9 cellular contexts compared by ENCODE assay signal in the genomic region with DNA sequence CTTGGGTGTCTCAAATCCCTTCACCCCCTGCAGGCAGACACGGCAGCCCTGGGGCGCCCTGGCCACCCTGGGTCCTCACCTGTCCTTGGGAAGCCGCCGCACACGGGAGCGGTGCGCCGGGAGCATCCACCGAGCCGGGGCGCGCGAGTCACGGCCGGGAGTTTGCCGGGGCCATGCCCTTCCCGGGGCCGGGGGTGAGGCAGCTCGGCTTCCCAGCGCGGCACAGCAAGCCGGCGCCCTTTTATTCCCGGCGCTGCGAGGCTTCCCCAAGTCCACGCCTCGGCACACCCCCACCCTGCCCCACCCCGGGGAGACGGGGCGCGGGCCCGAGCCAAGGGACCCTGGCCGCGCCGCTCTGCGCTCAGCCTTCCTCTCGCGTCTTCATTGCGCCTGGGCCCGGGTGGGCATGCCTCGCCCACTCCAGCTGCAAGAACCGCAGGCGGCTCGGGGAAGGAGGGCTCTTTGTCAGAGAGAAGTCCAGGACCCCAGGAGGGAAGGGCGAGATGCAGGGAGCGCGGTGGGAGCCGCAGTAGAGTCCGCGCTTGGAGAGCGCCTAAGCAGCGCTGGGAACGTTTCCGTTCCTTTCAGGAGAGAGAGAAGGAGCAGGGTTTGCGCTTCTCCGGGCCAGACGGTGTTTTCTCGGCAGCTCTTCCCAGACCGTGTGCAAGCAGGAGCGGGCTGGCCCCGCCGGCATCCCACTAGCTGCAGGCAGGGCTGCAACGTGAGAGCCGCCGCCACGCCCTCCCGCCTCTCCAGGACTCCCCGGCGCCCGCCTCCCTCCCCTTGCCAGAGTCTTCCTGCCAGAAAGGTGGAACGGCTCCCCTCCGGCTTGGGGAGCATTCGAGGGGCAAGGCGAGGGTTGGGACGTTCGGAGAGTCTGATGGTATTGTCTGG. TPM values are rescaled to one million over a fixed set of nuclear protein-coding genes. Genes with fewer than 3 reads are reported as not detected.
DNase-seq lines count a peak whose midpoint lies in the region; ATAC-seq and TF ChIP-seq lines count a peak whose summit lies in the region.
"Had no signal": no experiment of that assay in that cellular context is flagged by ENCODE, and none has a peak within 500 bp of the region (broad histone marks: within the 10 kb centered on the region; RNA-seq: fewer than 3 reads in every experiment).

A gene with protein sequence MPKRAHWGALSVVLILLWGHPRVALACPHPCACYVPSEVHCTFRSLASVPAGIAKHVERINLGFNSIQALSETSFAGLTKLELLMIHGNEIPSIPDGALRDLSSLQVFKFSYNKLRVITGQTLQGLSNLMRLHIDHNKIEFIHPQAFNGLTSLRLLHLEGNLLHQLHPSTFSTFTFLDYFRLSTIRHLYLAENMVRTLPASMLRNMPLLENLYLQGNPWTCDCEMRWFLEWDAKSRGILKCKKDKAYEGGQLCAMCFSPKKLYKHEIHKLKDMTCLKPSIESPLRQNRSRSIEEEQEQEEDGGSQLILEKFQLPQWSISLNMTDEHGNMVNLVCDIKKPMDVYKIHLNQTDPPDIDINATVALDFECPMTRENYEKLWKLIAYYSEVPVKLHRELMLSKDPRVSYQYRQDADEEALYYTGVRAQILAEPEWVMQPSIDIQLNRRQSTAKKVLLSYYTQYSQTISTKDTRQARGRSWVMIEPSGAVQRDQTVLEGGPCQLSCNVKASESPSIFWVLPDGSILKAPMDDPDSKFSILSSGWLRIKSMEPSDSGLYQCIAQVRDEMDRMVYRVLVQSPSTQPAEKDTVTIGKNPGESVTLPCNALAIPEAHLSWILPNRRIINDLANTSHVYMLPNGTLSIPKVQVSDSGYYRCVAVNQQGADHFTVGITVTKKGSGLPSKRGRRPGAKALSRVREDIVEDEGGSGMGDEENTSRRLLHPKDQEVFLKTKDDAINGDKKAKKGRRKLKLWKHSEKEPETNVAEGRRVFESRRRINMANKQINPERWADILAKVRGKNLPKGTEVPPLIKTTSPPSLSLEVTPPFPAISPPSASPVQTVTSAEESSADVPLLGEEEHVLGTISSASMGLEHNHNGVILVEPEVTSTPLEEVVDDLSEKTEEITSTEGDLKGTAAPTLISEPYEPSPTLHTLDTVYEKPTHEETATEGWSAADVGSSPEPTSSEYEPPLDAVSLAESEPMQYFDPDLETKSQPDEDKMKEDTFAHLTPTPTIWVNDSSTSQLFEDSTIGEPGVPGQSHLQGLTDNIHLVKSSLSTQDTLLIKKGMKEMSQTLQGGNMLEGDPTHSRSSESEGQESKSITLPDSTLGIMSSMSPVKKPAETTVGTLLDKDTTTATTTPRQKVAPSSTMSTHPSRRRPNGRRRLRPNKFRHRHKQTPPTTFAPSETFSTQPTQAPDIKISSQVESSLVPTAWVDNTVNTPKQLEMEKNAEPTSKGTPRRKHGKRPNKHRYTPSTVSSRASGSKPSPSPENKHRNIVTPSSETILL (N-terminal part only) (minus strand): TSS at position 217 of the 894 bp plus-strand sequence. CDS start 2,819 bp downstream, outside the sequence.

- DNase-seq in body of pancreas: peak; percentile 18 to 64 (median 32)
- DNase-seq in gastrocnemius medialis: no peak
- no peak for DNase-seq in BE2C
- DNase-seq in GM19238 (ENCODE audit: insufficient read length, low spot score): no peak
- DNase-seq in NK-92 treated with Interleukin-12 subunit alpha and Interleukin-12 subunit beta, amount 100 ng/mL, for 24 hours (lab: John Stamatoyannopoulos, UW): no peak

- no peaks in the 10 kb centered on the region for H3K9me3 ChIP-seq in ES-I3 (ENCODE audit: control insufficient read depth, insufficient read depth, low read length)
- H3K9me3 ChIP-seq in body of pancreas: no peaks in the 10 kb centered on the region
- H3K9me3 ChIP-seq in iPS-15b (ENCODE audit: control insufficient read depth, insufficient read depth, low read length): no peaks in the 10 kb centered on the region
- no peaks in the 10 kb centered on the region for H3K9me3 ChIP-seq in gastrocnemius medialis
- no peaks in the 10 kb centered on the region for H3K9me3 ChIP-seq in BE2C

- TF ChIP-seq POLR2A in body of pancreas (IDR thresholded peaks at IDR 0.05): peak in 2 of 3 donors; percentile 25 to 34
- TF ChIP-seq POLR2A in gastrocnemius medialis (IDR thresholded peaks at IDR 0.05): no peak

- no peak for TF ChIP-seq CTCF in body of pancreas (IDR thresholded peaks at IDR 0.05)
- no peak for TF ChIP-seq CTCF in gastrocnemius medialis (IDR thresholded peaks at IDR 0.05 in 4 of 5, conservative IDR thresholded peaks at IDR 0.05 in 1 of 5)
- no peak for TF ChIP-seq CTCF in BE2C (IDR thresholded peaks at IDR 0.05; ENCODE audit: low read depth, low read length)

- intact Hi-C loops in body of pancreas (cut with DNase I): no loop called here
- intact Hi-C loops in gastrocnemius medialis (cut with DNase I; ENCODE audit: low total_unique reads): no loop called here

- peak within 1 kb of the TSS; percentile 88 for H3K9ac ChIP-seq in ES-I3 (ENCODE audit: low read depth, low read length)
- peak within 1 kb of the TSS; percentile 47 for H3K9ac ChIP-seq in iPS-15b (ENCODE audit: low read depth, low read length)

- 4% methylated on average over 39 of the region's 77 CpGs; no CpG with 5 or more reads in 1 of the 2 donors for WGBS in body of pancreas, 2 donors

- peak within 1 kb of the TSS; percentile 15 to 41 for H3K4me3 ChIP-seq in body of pancreas
- peak within 1 kb of the TSS; percentile 75 for H3K4me3 ChIP-seq in iPS-15b (ENCODE audit: low read depth, low read length)
- peak within 1 kb of the TSS in 3 of 4 donors; percentile 24 to 44 (median 32) for H3K4me3 ChIP-seq in gastrocnemius medialis
- no peak within 1 kb of the TSS for H3K4me3 ChIP-seq in BE2C (ENCODE audit: low read depth, low read length)

- peak within 1 kb of the TSS; percentile 2 to 84 (median 80) for H3K27ac ChIP-seq in body of pancreas
- H3K27ac ChIP-seq in gastrocnemius medialis: peak within 1 kb of the TSS in 1 of 4 donors; percentile 40

- ATAC-seq in body of pancreas (peak; percentile 13), gastrocnemius medialis (no peak), GM21723 (IDR thresholded peaks at IDR 0.05; ENCODE audit: unreplicated experiment) (no peak)

- H3K27me3 ChIP-seq in body of pancreas: no peaks in the 10 kb centered on the region
- peaks cover 56% of the 10 kb centered on the region for H3K27me3 ChIP-seq in iPS-15b (ENCODE audit: control insufficient read depth, insufficient read depth, low read length)
- H3K27me3 ChIP-seq in gastrocnemius medialis: peaks cover 0 to 21% (median 15%) of the 10 kb centered on the region in 3 donors
- no peaks in the 10 kb centered on the region for H3K27me3 ChIP-seq in BE2C

- in situ Hi-C loops in gastrocnemius medialis (cut with MboI; ENCODE audit: low sequenced_read_pairs in 4 of 4): no loop called here

- H3K4me1 ChIP-seq in ES-I3 (ENCODE audit: insufficient read depth, low read length) (no peaks in the 10 kb centered on the region), body of pancreas (no peaks in the 10 kb centered on the region), iPS-15b (ENCODE audit: control insufficient read depth, insufficient read depth, low read length) (no peaks in the 10 kb centered on the region), gastrocnemius medialis (no peaks in the 10 kb centered on the region), BE2C (no peaks in the 10 kb centered on the region)

- H3K36me3 ChIP-seq in ES-I3 (ENCODE audit: insufficient read depth, low read length): no peaks in the 10 kb centered on the region
- H3K36me3 ChIP-seq in body of pancreas (replicated peaks in 1 of 2; ENCODE audit: insufficient read depth in 1 of 2, low read depth in 2 of 2): no peaks in the 10 kb centered on the region
- H3K36me3 ChIP-seq in iPS-15b (ENCODE audit: control insufficient read depth, insufficient read depth, low read length): no peaks in the 10 kb centered on the region
- H3K36me3 ChIP-seq in gastrocnemius medialis: no peaks in the 10 kb centered on the region
- H3K36me3 ChIP-seq in BE2C: no peaks in the 10 kb centered on the region

RNA-seq across cellular contexts. Expression of the gene that starts here (rescaled TPM):
- 1 to 10 TPM; 1.6 to 3.3 TPM for total RNA-seq in body of pancreas
- under 1 TPM in 2 of 4 donors, not detected in 2; 0.02 to 0.26 TPM for total RNA-seq in gastrocnemius medialis
- not detected for polyA plus RNA-seq in BE2C (2012; ENCODE audit: insufficient read depth, insufficient read length, low read depth)
- total RNA-seq: dermis microvascular lymphatic vessel endothelial cell had no signal

Comparison
In these comparisons a context has a peak if more than half of its experiments do, and no peak if none do; other contexts are left out.
1. DNase-seq: peak in body of pancreas (4 of 4); none in gastrocnemius medialis (0 of 2), BE2C (single experiment), GM19238 (single experiment) and NK-92 treated with Interleukin-12 subunit alpha and Interleukin-12 subunit beta, amount 100 ng/mL, for 24 hours (single experiment).
2. POLR2A ChIP-seq: peak in body of pancreas (2 of 3); none in gastrocnemius medialis (0 of 2).